In genomic region chr19:39557791-39558622, GRCh38 we compare ENCODE assay signal across 9 cellular contexts. TPM values are rescaled to one million over a fixed set of nuclear protein-coding genes. Genes with fewer than 3 reads are reported as not detected.
A peak's percentile ranks its signal among the peaks of the same experiment; 100 is the strongest.
DNase-seq lines count a peak whose midpoint lies in the region; ATAC-seq, FAIRE-seq and TF ChIP-seq lines count a peak whose summit lies in the region.
"Had no signal": no experiment of that assay in that cellular context is flagged by ENCODE, and none has a peak within 500 bp of the region (broad histone marks: within the 10 kb centered on the region; RNA-seq: fewer than 3 reads in every experiment).

No MANE protein-coding gene starts in this region.

- H3K4me3 Mint-ChIP-seq in dendritic cell treated with granulocyte-macrophage colony-stimulating factor and Interleukin-4, amounts not matched to agents 40 ng/mL and 50 ng/mL, for 4 days, result peak overlapping the region; percentile 55

- no peaks in the 10 kb centered on the region for H3K9me3 ChIP-seq in AG04450 (ENCODE audit: control insufficient read depth, insufficient read depth, low read length)

- no peaks in the 10 kb centered on the region for H3K9me3 Mint-ChIP-seq in dendritic cell treated with granulocyte-macrophage colony-stimulating factor and Interleukin-4, amounts not matched to agents 40 ng/mL and 50 ng/mL, for 4 days

- peak; percentile 91 for FAIRE-seq in GM18507 (lab: Jason Lieb, UNC)

- POLR2A ChIA-PET in AG04450 (lab: Yijun Ruan, JAX), result no interaction called here

- 0 out of 2 replicates have a peak overlapping the region, but pooled peaks have one; percentile 12 for H3K4me3 ChIP-seq in AG04450 (ENCODE audit: low read depth, low read length)

- peaks cover 54% of the 10 kb centered on the region for H3K4me1 Mint-ChIP-seq in dendritic cell treated with granulocyte-macrophage colony-stimulating factor and Interleukin-4, amounts not matched to agents 40 ng/mL and 50 ng/mL, for 4 days (ENCODE audit: low read depth)

- H3K27ac ChIP-seq in AG04450 (ENCODE audit: low read depth, low read length), result no peak overlapping the region

- intact Hi-C loops in dendritic cell treated with granulocyte-macrophage colony-stimulating factor and Interleukin-4, amounts not matched to agents 40 ng/mL and 50 ng/mL, for 4 days (cut with micrococcal nuclease), result loop anchor here (10.0 kb wide), 2 partner anchors 207 to 287 kb away; partner anchors contain the start of gene FBL

- no peaks in the 10 kb centered on the region for H3K36me3 Mint-ChIP-seq in dendritic cell treated with granulocyte-macrophage colony-stimulating factor and Interleukin-4, amounts not matched to agents 40 ng/mL and 50 ng/mL, for 4 days (ENCODE audit: low read depth)

- H3K27me3 ChIP-seq in AG04450 (ENCODE audit: control insufficient read depth, insufficient read depth, low read length), result peaks cover 3% of the 10 kb centered on the region

- CTCF ChIA-PET in AG04450 (lab: Charles Lee), result no interaction called here

- no peak for TF ChIP-seq CTCF in AG04450 (IDR thresholded peaks at IDR 0.05; ENCODE audit: low read depth, low read length)

- peaks cover 21% of the 10 kb centered on the region for H3K27me3 Mint-ChIP-seq in dendritic cell treated with granulocyte-macrophage colony-stimulating factor and Interleukin-4, amounts not matched to agents 40 ng/mL and 50 ng/mL, for 4 days

- ATAC-seq in HG03039 (IDR thresholded peaks at IDR 0.05; ENCODE audit: unreplicated experiment), result no peak

- DNase-seq in AG04450 (ENCODE audit: low read depth, low spot score) (no peak), GM18507 (ENCODE audit: extremely low spot score, insufficient read length, low read depth) (no peak), NCI-H748 treated with DMSO at 0.1 percent for 48 hours (lab: John Stamatoyannopoulos, UW) (peak; percentile 55), dermis blood vessel endothelial cell (no peak), iPS-NIHi11 (ENCODE audit: low spot score) (no peak)
- DNase-seq in activated CD4-positive, CD25-positive, alpha-beta regulatory T cell treated with anti-CD3 and anti-CD28 coated beads, Interleukin-2, amount 50 U/mL, for 72 hours, result no peak

- peak overlapping the region; percentile 54 for H3K27ac Mint-ChIP-seq in dendritic cell treated with granulocyte-macrophage colony-stimulating factor and Interleukin-4, amounts not matched to agents 40 ng/mL and 50 ng/mL, for 4 days

RNA-seq across cellular contexts. Expression of gene EID2, which starts 18.0 kb away (rescaled TPM):
- 11.3 and 11.5 TPM in 2 replicates for polyA plus RNA-seq in AG04450 (2011; rRNA removed)
- 3.1 and 4.2 TPM in 2 replicates for polyA minus RNA-seq in AG04450 (2011; rRNA and poly(A)+ RNA removed)
- total RNA-seq in dermis blood vessel endothelial cell, result 16.2 and 17.8 TPM in 2 replicates

RNA-seq across cellular contexts. Expression of gene EID2B, which starts 25.4 kb away (rescaled TPM):
- 2.3 and 3.1 TPM in 2 replicates for polyA plus RNA-seq in AG04450 (2011; rRNA removed)
- polyA minus RNA-seq in AG04450 (2011; rRNA and poly(A)+ RNA removed), result 0.70 and 1.1 TPM in 2 replicates
- 2.2 and 2.7 TPM in 2 replicates for total RNA-seq in dermis blood vessel endothelial cell

RNA-seq across cellular contexts. Expression of gene SELENOV, which starts 43.1 kb away (rescaled TPM):
- polyA plus RNA-seq in AG04450 (2011; rRNA removed), result not detected in 2 replicates
- not detected in 2 replicates for polyA minus RNA-seq in AG04450 (2011; rRNA and poly(A)+ RNA removed)
- total RNA-seq in dermis blood vessel endothelial cell, result not detected in 2 replicates
- total RNA-seq: T-helper 1 cell treated with Interleukin-12 subunit alpha and Interleukin-12 subunit beta and Interleukin-4 antibody, amounts not matched to agents 30 ng/mL and 1 ng/mL, for 36 hours had no signal

RNA-seq across cellular contexts. Expression of gene LGALS13, which starts 44.3 kb away (rescaled TPM):
- polyA plus RNA-seq in AG04450 (2011; rRNA removed), result not detected in 2 replicates
- not detected in 2 replicates for polyA minus RNA-seq in AG04450 (2011; rRNA and poly(A)+ RNA removed)
- total RNA-seq in dermis blood vessel endothelial cell, result not detected in 2 replicates
- total RNA-seq: T-helper 1 cell treated with Interleukin-12 subunit alpha and Interleukin-12 subunit beta and Interleukin-4 antibody, amounts not matched to agents 30 ng/mL and 1 ng/mL, for 36 hours had no signal

RNA-seq across cellular contexts. Expression of gene DLL3, which starts 59.3 kb away (rescaled TPM):
- 0.47 and 0.58 TPM in 2 replicates for polyA plus RNA-seq in AG04450 (2011; rRNA removed)
- polyA minus RNA-seq in AG04450 (2011; rRNA and poly(A)+ RNA removed), result 0.18 TPM in 1 of 2 replicates, not detected in the other
- 0.17 and 0.28 TPM in 2 replicates for total RNA-seq in dermis blood vessel endothelial cell
